In genomic region chrX:2414384-2414783, GRCh38 we compare ENCODE assay signal across 8 cellular contexts.
"Had no signal": no experiment of that assay in that cellular context is flagged by ENCODE, and none has a peak within 500 bp of the region (broad histone marks: within the 10 kb centered on the region; RNA-seq: fewer than 3 reads in every experiment).

No MANE protein-coding gene starts in this region.

- H3K36me3 ChIP-seq: HAP-1 had no signal

- H3K4me3 ChIP-seq: GM23248, HAP-1, K562 had no signal

- H3K9ac ChIP-seq: GM23248 had no signal

- H2AFZ ChIP-seq: GM23248 had no signal

- H3K9me3 ChIP-seq: HAP-1 had no signal

- H3K27ac ChIP-seq: GM23248, HL-60 had no signal

- FAIRE-seq: K562 had no signal

- H3K4me1 ChIP-seq: HAP-1 had no signal

- DNase-seq: GM23248, GOT3, H7, IMR-90, KG1 had no signal
